12 cellular contexts compared by ENCODE assay signal in the genomic region with DNA sequence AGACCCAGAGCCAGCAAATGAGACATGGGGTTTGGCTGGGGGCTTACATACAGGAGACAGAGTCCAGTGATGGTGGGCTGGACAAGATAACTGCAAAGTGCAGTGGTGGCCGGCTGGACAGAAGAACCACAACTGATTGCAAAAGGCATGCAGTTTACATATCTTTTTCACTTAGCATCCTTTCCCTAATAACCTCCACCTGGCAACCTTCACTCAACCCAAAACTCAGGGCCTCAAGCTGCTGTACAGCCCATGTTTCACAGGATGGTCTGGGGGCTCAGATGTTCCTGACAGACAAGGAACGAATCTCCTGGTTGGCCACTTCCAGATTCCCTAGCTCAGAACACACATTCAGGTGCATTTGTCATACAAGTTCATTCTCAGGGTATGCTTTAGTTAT. TPM values are rescaled to one million over a fixed set of nuclear protein-coding genes. Genes with fewer than 3 reads are reported as not detected.
A peak's percentile ranks its signal among the peaks of the same experiment; 100 is the strongest.
DNase-seq lines count a peak whose midpoint lies in the region; ATAC-seq and TF ChIP-seq lines count a peak whose summit lies in the region.
"Had no signal": no experiment of that assay in that cellular context is flagged by ENCODE, and none has a peak within 500 bp of the region (broad histone marks: within the 10 kb centered on the region; RNA-seq: fewer than 3 reads in every experiment).

No MANE protein-coding gene starts in this region.

- H3K27me3 ChIP-seq in mucosa of rectum (ENCODE audit: control insufficient read depth in 2 of 2, insufficient read depth in 2 of 2, low read length in 2 of 2) (no peaks in the 10 kb centered on the region), tibial nerve (no peaks in the 10 kb centered on the region)

- intact Hi-C loops in activated naive CD4-positive, alpha-beta T cell treated with anti-CD3 and anti-CD28 coated beads for 36 hours (cut with micrococcal nuclease), result loop anchor here (1.0 to 5.0 kb wide), 9 partner anchors 8 to 857 kb away; a partner anchor contains a TSS

- no peak for TF ChIP-seq CTCF in tibial nerve (IDR thresholded peaks at IDR 0.05)

- WGBS in tibial nerve, 2 donors, result 100% methylated on average over 2 of the region's 2 CpGs

- no peaks in the 10 kb centered on the region for H3K36me3 ChIP-seq in mucosa of rectum (ENCODE audit: control insufficient read depth in 2 of 2, insufficient read depth in 2 of 2, low read length in 2 of 2)
- no peaks in the 10 kb centered on the region for H3K36me3 ChIP-seq in tibial nerve

- CTCF ChIA-PET in activated naive CD4-positive, alpha-beta T cell treated with anti-CD3 and anti-CD28 coated beads for 36 hours (lab: Charles Lee), result interaction anchor here (1.6 kb wide), 1 partner anchor 61 kb away, joined by 5 read pairs; no protein-coding TSS in a partner anchor

- H3K27me3 Mint-ChIP-seq in activated naive CD4-positive, alpha-beta T cell treated with anti-CD3 and anti-CD28 coated beads for 36 hours (ENCODE audit: low read depth), result no peaks in the 10 kb centered on the region

- H3K4me3 ChIP-seq in mucosa of rectum (ENCODE audit: low read length in 2 of 2) (no peak overlapping the region), tibial nerve (no peak overlapping the region)

- H3K9ac ChIP-seq in mucosa of rectum (ENCODE audit: low read depth in 1 of 2, low read length in 2 of 2), result no peak overlapping the region

- H3K4me1 ChIP-seq in mucosa of rectum (ENCODE audit: control insufficient read depth in 2 of 2, insufficient read depth in 2 of 2, low read length in 2 of 2) (peaks cover 77 to 78% of the 10 kb centered on the region in 2 donors), tibial nerve (peaks cover 0 to 74% (median 47%) of the 10 kb centered on the region in 4 donors)

- H3K9me3 ChIP-seq in mucosa of rectum (ENCODE audit: control insufficient read depth in 2 of 2, low read length in 2 of 2), result no peaks in the 10 kb centered on the region
- no peaks in the 10 kb centered on the region for H3K9me3 ChIP-seq in tibial nerve

- no peak for ATAC-seq in activated naive CD4-positive, alpha-beta T cell treated with anti-CD3 and anti-CD28 coated beads, Interleukin-2, amount 50 U/mL, for 72 hours
- ATAC-seq in HG03135 (IDR thresholded peaks at IDR 0.05; ENCODE audit: unreplicated experiment), result no peak

- H3K9me3 Mint-ChIP-seq in activated naive CD4-positive, alpha-beta T cell treated with anti-CD3 and anti-CD28 coated beads for 36 hours, result no peaks in the 10 kb centered on the region
- H3K9me3 Mint-ChIP-seq in activated naive CD4-positive, alpha-beta T cell treated with anti-CD3 and anti-CD28 coated beads, Interleukin-2, amount 50 U/mL, for 72 hours, result peaks cover 0 to 14% of the 10 kb centered on the region in 2 donors
- H3K9me3 Mint-ChIP-seq: HFFc6 had no signal

- H3K4me1 Mint-ChIP-seq in activated naive CD4-positive, alpha-beta T cell treated with anti-CD3 and anti-CD28 coated beads for 36 hours (ENCODE audit: low read depth), result peaks cover 96% of the 10 kb centered on the region

- H3K27ac Mint-ChIP-seq in activated naive CD4-positive, alpha-beta T cell treated with anti-CD3 and anti-CD28 coated beads for 36 hours, result peak overlapping the region; percentile 84
- H3K27ac Mint-ChIP-seq in activated naive CD4-positive, alpha-beta T cell treated with anti-CD3 and anti-CD28 coated beads, Interleukin-2, amount 50 U/mL, for 72 hours, result peak overlapping the region; percentile 81 to 96

- peak overlapping the region; percentile 97 to 98 for H3K27ac ChIP-seq in mucosa of rectum (ENCODE audit: low read depth in 2 of 2, low read length in 2 of 2)
- peak overlapping the region in 3 of 4 donors; percentile 84 to 87 (median 85) for H3K27ac ChIP-seq in tibial nerve

- peak; percentile 14 for DNase-seq in activated naive CD4-positive, alpha-beta T cell treated with anti-CD3 and anti-CD28 coated beads for 36 hours
- no peak for DNase-seq in activated naive CD4-positive, alpha-beta T cell treated with anti-CD3 and anti-CD28 coated beads, Interleukin-2, amount 50 U/mL, for 16 hours
- DNase-seq in activated naive CD4-positive, alpha-beta T cell treated with anti-CD3 and anti-CD28 coated beads, Interleukin-2, amount 50 U/mL, for 72 hours (ENCODE audit: low spot score in 2 of 2), result no peak
- DNase-seq in tibial nerve (ENCODE audit: low spot score in 2 of 2) (no peak), CD1c-positive myeloid dendritic cell (ENCODE audit: extremely low spot score) (no peak), NCI-H1930 (lab: John Stamatoyannopoulos, UW) (no peak)
- DNase-seq: HFFc6; NCI-H226; occipital lobe; stimulated activated CD4-positive, alpha-beta T cell treated with anti-CD3 and anti-CD28 coated beads, Interleukin-2, amount 100 ng/mL, for 24 hours had no signal

- no peaks in the 10 kb centered on the region for H3K36me3 Mint-ChIP-seq in activated naive CD4-positive, alpha-beta T cell treated with anti-CD3 and anti-CD28 coated beads for 36 hours (ENCODE audit: low read depth)
- peaks cover 13 to 20% of the 10 kb centered on the region in 2 donors for H3K36me3 Mint-ChIP-seq in activated naive CD4-positive, alpha-beta T cell treated with anti-CD3 and anti-CD28 coated beads, Interleukin-2, amount 50 U/mL, for 72 hours

- no peak for TF ChIP-seq EP300 in tibial nerve (IDR thresholded peaks at IDR 0.05)

- no peak overlapping the region for H3K4me3 Mint-ChIP-seq in activated naive CD4-positive, alpha-beta T cell treated with anti-CD3 and anti-CD28 coated beads for 36 hours

- TF ChIP-seq POLR2A in tibial nerve (IDR thresholded peaks at IDR 0.05), result no peak

RNA-seq across cellular contexts. Expression of a gene that starts 7.8 kb away (rescaled TPM):
- 100 to 1,000 TPM; 143 to 146 TPM for total RNA-seq in activated naive CD4-positive, alpha-beta T cell treated with anti-CD3 and anti-CD28 coated beads for 36 hours
- 100 to 1,000 TPM in 1 of 2 donors, 10 to 100 TPM in 1; 94.9 to 159 TPM for total RNA-seq in activated naive CD4-positive, alpha-beta T cell treated with anti-CD3 and anti-CD28 coated beads, Interleukin-2, amount 50 U/mL, for 72 hours
- total RNA-seq in tibial nerve, result 100 to 1,000 TPM in 1 of 4 donors, 10 to 100 TPM in 3; 68.6 to 109 (median 82.7) TPM

RNA-seq across cellular contexts. Expression of a gene that starts 55.0 kb away (rescaled TPM):
- 10 to 100 TPM; 37.2 to 42.6 TPM for total RNA-seq in activated naive CD4-positive, alpha-beta T cell treated with anti-CD3 and anti-CD28 coated beads for 36 hours
- 10 to 100 TPM; 32.1 to 51.8 TPM for total RNA-seq in activated naive CD4-positive, alpha-beta T cell treated with anti-CD3 and anti-CD28 coated beads, Interleukin-2, amount 50 U/mL, for 72 hours
- 10 to 100 TPM; 25.2 to 37.0 (median 33.9) TPM for total RNA-seq in tibial nerve

RNA-seq across cellular contexts. Expression of a gene that starts 55.4 kb away (rescaled TPM):
- total RNA-seq in activated naive CD4-positive, alpha-beta T cell treated with anti-CD3 and anti-CD28 coated beads for 36 hours, result 10 to 100 TPM; 24.9 to 27.2 TPM
- total RNA-seq in activated naive CD4-positive, alpha-beta T cell treated with anti-CD3 and anti-CD28 coated beads, Interleukin-2, amount 50 U/mL, for 72 hours, result 10 to 100 TPM; 33.7 to 35.9 TPM
- 10 to 100 TPM; 49.2 to 50.9 (median 50.5) TPM for total RNA-seq in tibial nerve
